ENCODE assay signal across 27 cellular contexts in the genomic region with DNA sequence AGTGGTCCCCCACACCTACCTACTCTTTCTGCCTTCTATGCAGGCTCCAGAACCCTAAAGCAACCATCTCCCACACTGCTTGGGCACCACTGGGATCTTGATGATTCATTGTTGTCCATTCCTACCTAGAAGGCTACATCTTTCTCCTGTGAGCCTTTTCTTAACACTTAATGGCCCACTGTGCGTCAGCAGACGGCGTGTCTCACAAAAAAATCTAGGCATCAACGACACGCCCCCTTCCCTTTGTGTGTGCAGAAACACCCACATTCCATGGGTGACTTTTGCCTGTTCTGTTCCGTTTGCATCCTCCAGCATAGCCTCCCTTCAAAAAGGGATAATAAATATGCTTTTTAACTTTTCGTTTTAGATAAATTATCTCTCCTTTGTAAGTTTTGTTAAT.
"Had no signal": no experiment of that assay in that cellular context is flagged by ENCODE, and none has a peak within 500 bp of the region (broad histone marks: within the 10 kb centered on the region; RNA-seq: fewer than 3 reads in every experiment).

No MANE protein-coding gene starts in this region.

- ATAC-seq: activated CD4-positive, alpha-beta T cell treated with anti-CD3 and anti-CD28 coated beads for 36 hours; activated CD8-positive, alpha-beta memory T cell treated with anti-CD3 and anti-CD28 coated beads, Interleukin-2, amount 10 ng/mL, durations not matched to agents 7 days and 5 days; activated CD8-positive, alpha-beta T cell treated with anti-CD3 and anti-CD28 coated beads, Interleukin-2, amount 10 ng/mL, durations not matched to agents 7 days and 5 days; activated naive CD4-positive, alpha-beta T cell treated with anti-CD3 and anti-CD28 coated beads, Interleukin-2, amount 50 U/mL, for 72 hours; gastroesophageal sphincter had no signal

- H3K9me3 Mint-ChIP-seq: activated CD4-positive, alpha-beta memory T cell treated with anti-CD3 and anti-CD28 coated beads for 36 hours; activated CD4-positive, alpha-beta T cell treated with anti-CD3 and anti-CD28 coated beads, Interleukin-2, amount 10 ng/mL, durations not matched to agents 24 days and 14 days; activated naive CD4-positive, alpha-beta T cell treated with anti-CD3 and anti-CD28 coated beads, Interleukin-2, amount 10 ng/mL, durations not matched to agents 7 days and 5 days; activated naive CD4-positive, alpha-beta T cell treated with anti-CD3 and anti-CD28 coated beads, Interleukin-2, amount 50 U/mL, for 72 hours; activated naive CD8-positive, alpha-beta T cell treated with anti-CD3 and anti-CD28 coated beads, Interleukin-2, amount 10 ng/mL, durations not matched to agents 7 days and 5 days; activated T-helper 1 cell treated with anti-CD3 and anti-CD28 coated beads, Interleukin-12 subunit alpha, Interleukin-12 subunit beta, Interleukin-2, Interleukin-4 antibody, amounts not matched to agents 30 ng/mL and 10 ng/mL and 1 ng/mL, durations not matched to agents 14 hours and 24 hours and 36 hours had no signal

- H3K27ac ChIP-seq: ascending aorta, cardiac muscle cell, colonic mucosa, esophagus muscularis mucosa, gastroesophageal sphincter had no signal

- H3K4me3 ChIP-seq: ascending aorta, cardiac muscle cell, colonic mucosa, esophagus muscularis mucosa, gastroesophageal sphincter had no signal

- H3K4me3 Mint-ChIP-seq: activated CD4-positive, alpha-beta memory T cell treated with anti-CD3 and anti-CD28 coated beads for 36 hours; activated CD4-positive, alpha-beta T cell treated with anti-CD3 and anti-CD28 coated beads for 36 hours; activated CD4-positive, alpha-beta T cell treated with anti-CD3 and anti-CD28 coated beads, Interleukin-2, amount 10 ng/mL, durations not matched to agents 24 days and 14 days; activated CD8-positive, alpha-beta memory T cell treated with anti-CD3 and anti-CD28 coated beads, Interleukin-2, amount 10 ng/mL, durations not matched to agents 7 days and 5 days; activated CD8-positive, alpha-beta T cell treated with anti-CD3 and anti-CD28 coated beads, Interleukin-2, amount 10 ng/mL, durations not matched to agents 7 days and 5 days; activated naive CD4-positive, alpha-beta T cell treated with anti-CD3 and anti-CD28 coated beads, Interleukin-2, amount 10 ng/mL, durations not matched to agents 7 days and 5 days; activated naive CD8-positive, alpha-beta T cell treated with anti-CD3 and anti-CD28 coated beads, Interleukin-2, amount 10 ng/mL, durations not matched to agents 7 days and 5 days; activated T-helper 1 cell treated with anti-CD3 and anti-CD28 coated beads, Interleukin-12 subunit alpha, Interleukin-12 subunit beta, Interleukin-2, Interleukin-4 antibody, amounts not matched to agents 30 ng/mL and 10 ng/mL and 1 ng/mL, durations not matched to agents 14 hours and 24 hours and 36 hours had no signal

- H3K4me1 Mint-ChIP-seq: activated CD4-positive, alpha-beta T cell treated with anti-CD3 and anti-CD28 coated beads for 36 hours; activated CD4-positive, alpha-beta T cell treated with anti-CD3 and anti-CD28 coated beads, Interleukin-2, amount 10 ng/mL, durations not matched to agents 24 days and 14 days; activated CD8-positive, alpha-beta memory T cell treated with anti-CD3 and anti-CD28 coated beads, Interleukin-2, amount 10 ng/mL, durations not matched to agents 7 days and 5 days; activated naive CD4-positive, alpha-beta T cell treated with anti-CD3 and anti-CD28 coated beads, Interleukin-2, amount 10 ng/mL, durations not matched to agents 7 days and 5 days; activated naive CD8-positive, alpha-beta T cell treated with anti-CD3 and anti-CD28 coated beads, Interleukin-2, amount 10 ng/mL, durations not matched to agents 7 days and 5 days had no signal

- DNase-seq: activated CD4-positive, alpha-beta memory T cell treated with anti-CD3 and anti-CD28 coated beads for 36 hours; activated CD4-positive, alpha-beta T cell treated with anti-CD3 and anti-CD28 coated beads for 36 hours; activated CD4-positive, alpha-beta T cell treated with anti-CD3 and anti-CD28 coated beads, Interleukin-2, amount 10 ng/mL, durations not matched to agents 24 days and 14 days; activated CD4-positive, CD25-positive, alpha-beta regulatory T cell; activated CD4-positive, CD25-positive, alpha-beta regulatory T cell treated with anti-CD3 and anti-CD28 coated beads, Interleukin-2, amount 50 U/mL, for 72 hours; activated CD8-positive, alpha-beta memory T cell treated with anti-CD3 and anti-CD28 coated beads, Interleukin-2, amount 10 ng/mL, durations not matched to agents 7 days and 5 days; activated CD8-positive, alpha-beta memory T cell treated with anti-CD3 and anti-CD28 coated beads, Interleukin-2, amount 50 U/mL, for 4 hours; activated CD8-positive, alpha-beta T cell treated with anti-CD3 and anti-CD28 coated beads, Interleukin-2, amount 10 ng/mL, durations not matched to agents 7 days and 5 days; activated gamma-delta T cell; activated naive CD4-positive, alpha-beta T cell; activated naive CD4-positive, alpha-beta T cell treated with anti-CD3 and anti-CD28 coated beads, Interleukin-2, amount 10 ng/mL, durations not matched to agents 7 days and 5 days; activated naive CD8-positive, alpha-beta T cell treated with anti-CD3 and anti-CD28 coated beads, Interleukin-2, amount 10 ng/mL, durations not matched to agents 7 days and 5 days; activated T-cell treated with anti-CD3 and anti-CD28 coated beads, Interleukin-2, amount 50 U/mL, for 1 hour; activated T-cell treated with anti-CD3 and anti-CD28 coated beads, Interleukin-2, amount 50 U/mL, for 48 hours; central memory CD4-positive, alpha-beta T cell; cerebellar nuclear complex; colonic mucosa; effector CD8-positive, alpha-beta T cell; erythroblast; foreskin melanocyte; T-helper 2 cell had no signal

- H3K4me1 ChIP-seq: ascending aorta, colonic mucosa, esophagus muscularis mucosa, gastroesophageal sphincter had no signal

- H3K27ac Mint-ChIP-seq: activated CD4-positive, alpha-beta memory T cell treated with anti-CD3 and anti-CD28 coated beads for 36 hours; activated CD4-positive, alpha-beta T cell treated with anti-CD3 and anti-CD28 coated beads for 36 hours; activated CD4-positive, alpha-beta T cell treated with anti-CD3 and anti-CD28 coated beads, Interleukin-2, amount 10 ng/mL, durations not matched to agents 24 days and 14 days; activated CD8-positive, alpha-beta memory T cell treated with anti-CD3 and anti-CD28 coated beads, Interleukin-2, amount 10 ng/mL, durations not matched to agents 7 days and 5 days; activated CD8-positive, alpha-beta T cell treated with anti-CD3 and anti-CD28 coated beads, Interleukin-2, amount 10 ng/mL, durations not matched to agents 7 days and 5 days; activated naive CD4-positive, alpha-beta T cell treated with anti-CD3 and anti-CD28 coated beads, Interleukin-2, amount 10 ng/mL, durations not matched to agents 7 days and 5 days; activated naive CD4-positive, alpha-beta T cell treated with anti-CD3 and anti-CD28 coated beads, Interleukin-2, amount 50 U/mL, for 72 hours; activated naive CD8-positive, alpha-beta T cell treated with anti-CD3 and anti-CD28 coated beads, Interleukin-2, amount 10 ng/mL, durations not matched to agents 7 days and 5 days; activated T-helper 1 cell treated with anti-CD3 and anti-CD28 coated beads, Interleukin-12 subunit alpha, Interleukin-12 subunit beta, Interleukin-2, Interleukin-4 antibody, amounts not matched to agents 30 ng/mL and 10 ng/mL and 1 ng/mL, durations not matched to agents 14 hours and 24 hours and 36 hours had no signal

- H3K27me3 ChIP-seq: ascending aorta, colonic mucosa, gastroesophageal sphincter had no signal

- H3K9me3 ChIP-seq: ascending aorta, colonic mucosa, esophagus muscularis mucosa had no signal

- H3K36me3 ChIP-seq: ascending aorta, cardiac muscle cell, colonic mucosa, esophagus muscularis mucosa, gastroesophageal sphincter had no signal

- H3K36me3 Mint-ChIP-seq: activated CD4-positive, alpha-beta memory T cell treated with anti-CD3 and anti-CD28 coated beads for 36 hours; activated CD8-positive, alpha-beta memory T cell treated with anti-CD3 and anti-CD28 coated beads, Interleukin-2, amount 10 ng/mL, durations not matched to agents 7 days and 5 days; activated naive CD4-positive, alpha-beta T cell treated with anti-CD3 and anti-CD28 coated beads, Interleukin-2, amount 10 ng/mL, durations not matched to agents 7 days and 5 days; activated naive CD4-positive, alpha-beta T cell treated with anti-CD3 and anti-CD28 coated beads, Interleukin-2, amount 50 U/mL, for 72 hours; activated naive CD8-positive, alpha-beta T cell treated with anti-CD3 and anti-CD28 coated beads, Interleukin-2, amount 10 ng/mL, durations not matched to agents 7 days and 5 days had no signal

- H3K27me3 Mint-ChIP-seq: activated CD8-positive, alpha-beta memory T cell treated with anti-CD3 and anti-CD28 coated beads, Interleukin-2, amount 10 ng/mL, durations not matched to agents 7 days and 5 days had no signal
